Comparison of ENCODE assay signal across 8 cellular contexts in genomic region chr20:33685328-33686007, GRCh38.
DNase-seq lines count a peak whose midpoint lies in the region; ATAC-seq and TF ChIP-seq lines count a peak whose summit lies in the region.

No MANE protein-coding gene starts in this region.

- TF ChIP-seq CTCF in C4-2B (conservative IDR thresholded peaks at IDR 0.05) = no peak

- ATAC-seq in GM18868 (IDR thresholded peaks at IDR 0.05; ENCODE audit: unreplicated experiment) (peak; percentile 34), HG03045 (IDR thresholded peaks at IDR 0.05; ENCODE audit: unreplicated experiment) (peak; percentile 35)

- peak overlapping the region; percentile 72 for H3K27ac ChIP-seq in C4-2B

- DNase-seq in NCI-H526 treated with DMSO at 0.1 percent for 48 hours (lab: John Stamatoyannopoulos, UW) (peak; percentile 71), NCI-H1048 (lab: John Stamatoyannopoulos, UW) (no peak)
- DNase-seq in activated T-cell treated with anti-CD3 and anti-CD28 coated beads, Interleukin-2, amount 50 U/mL, for 48 hours = peak; percentile 81 to 84
- peak; percentile 17 to 68 for DNase-seq in stimulated activated CD4-positive, alpha-beta T cell treated with anti-CD3 and anti-CD28 coated beads, Interleukin-4, amount 100 ng/mL, for 4 hours

- H3K4me3 ChIP-seq in iPS-11a (ENCODE audit: low read depth, low read length) = peak overlapping the region; percentile 72
